16 cellular contexts compared by ENCODE assay signal in the genomic region with DNA sequence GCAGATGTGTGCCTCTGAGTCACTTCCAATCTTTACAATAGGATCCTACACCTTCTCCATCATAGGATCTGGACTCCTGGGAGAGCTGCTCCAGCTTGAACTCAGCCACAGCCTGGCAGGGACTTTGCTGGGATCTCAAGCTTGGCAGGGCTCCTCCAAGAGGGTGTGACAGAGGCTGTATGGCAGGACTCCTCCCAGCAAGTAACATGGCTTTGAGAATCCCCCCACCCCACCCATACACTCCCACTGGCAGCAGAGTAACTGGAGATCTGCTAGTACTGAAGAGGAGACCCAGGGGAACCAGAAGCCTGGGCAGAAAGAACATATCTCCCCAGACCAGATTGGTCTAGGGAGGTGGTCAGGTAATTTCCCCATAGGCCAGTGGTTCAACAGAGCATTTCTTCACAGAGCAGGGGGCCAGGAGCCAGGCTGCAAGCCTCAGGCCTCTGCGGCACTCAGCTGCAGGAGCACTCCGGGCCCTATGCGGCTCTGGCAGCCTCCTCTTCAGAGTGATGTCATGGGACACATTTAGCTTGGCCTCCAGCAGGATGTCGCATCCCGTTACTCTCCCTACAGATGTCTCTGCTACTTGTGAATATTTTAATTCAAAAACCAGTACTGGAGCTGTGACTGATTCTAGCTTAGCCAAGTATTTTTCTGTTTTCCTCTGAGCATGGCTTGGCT. TPM values are rescaled to one million over a fixed set of nuclear protein-coding genes. Genes with fewer than 3 reads are reported as not detected.
A peak's percentile ranks its signal among the peaks of the same experiment; 100 is the strongest.
DNase-seq lines count a peak whose midpoint lies in the region; ATAC-seq and TF ChIP-seq lines count a peak whose summit lies in the region.
"Had no signal": no experiment of that assay in that cellular context is flagged by ENCODE, and none has a peak within 500 bp of the region (broad histone marks: within the 10 kb centered on the region; RNA-seq: fewer than 3 reads in every experiment).

No MANE protein-coding gene starts in this region.

- no peaks in the 10 kb centered on the region for H3F3A ChIP-seq in neural progenitor cell (ENCODE audit: low read depth)

- H3K79me2 ChIP-seq in neural progenitor cell (ENCODE audit: low read depth): no peaks in the 10 kb centered on the region

- no peaks in the 10 kb centered on the region for H3K9me3 ChIP-seq in right cardiac atrium (ENCODE audit: control insufficient read depth, low read length)
- no peaks in the 10 kb centered on the region for H3K9me3 ChIP-seq in neural progenitor cell (ENCODE audit: low read depth)
- H3K9me3 ChIP-seq in aorta (ENCODE audit: control insufficient read depth, low read length): no peaks in the 10 kb centered on the region
- H3K9me3 ChIP-seq: esophagus squamous epithelium had no signal

- H3K4me3 Mint-ChIP-seq in neural progenitor cell (peak overlapping the region; percentile 54), MCF 10A (ENCODE audit: unreplicated experiment) (no peak overlapping the region)
- H3K4me3 Mint-ChIP-seq in activated T-helper 1 cell treated with anti-CD3 and anti-CD28 coated beads, Interleukin-12 subunit alpha, Interleukin-12 subunit beta, Interleukin-2, Interleukin-4 antibody, amounts not matched to agents 30 ng/mL and 10 ng/mL and 1 ng/mL, durations not matched to agents 14 hours and 24 hours and 36 hours: no peak overlapping the region

- H3K4me1 Mint-ChIP-seq in neural progenitor cell: peaks cover 16% of the 10 kb centered on the region
- peaks cover 12% of the 10 kb centered on the region for H3K4me1 Mint-ChIP-seq in MCF 10A (ENCODE audit: insufficient read depth, unreplicated experiment)
- peaks cover 55% of the 10 kb centered on the region for H3K4me1 Mint-ChIP-seq in activated T-helper 1 cell treated with anti-CD3 and anti-CD28 coated beads, Interleukin-12 subunit alpha, Interleukin-12 subunit beta, Interleukin-2, Interleukin-4 antibody, amounts not matched to agents 30 ng/mL and 10 ng/mL and 1 ng/mL, durations not matched to agents 14 hours and 24 hours and 36 hours (ENCODE audit: low read depth)

- H3K4me2 ChIP-seq in neural progenitor cell: no peak overlapping the region

- H3K4me1 ChIP-seq in right cardiac atrium (ENCODE audit: control insufficient read depth, insufficient read depth, low read length) (no peaks in the 10 kb centered on the region), neural progenitor cell (peaks cover 8% of the 10 kb centered on the region), aorta (ENCODE audit: control insufficient read depth in 1 of 2, insufficient read depth in 2 of 2, low read length in 2 of 2) (no peaks in the 10 kb centered on the region)

- peaks cover 36% of the 10 kb centered on the region for H3K27me3 Mint-ChIP-seq in neural progenitor cell (ENCODE audit: insufficient read depth, low read depth)
- H3K27me3 Mint-ChIP-seq in MCF 10A (ENCODE audit: insufficient read depth, unreplicated experiment): peaks cover 33% of the 10 kb centered on the region
- peaks cover 78% of the 10 kb centered on the region for H3K27me3 Mint-ChIP-seq in activated T-helper 1 cell treated with anti-CD3 and anti-CD28 coated beads, Interleukin-12 subunit alpha, Interleukin-12 subunit beta, Interleukin-2, Interleukin-4 antibody, amounts not matched to agents 30 ng/mL and 10 ng/mL and 1 ng/mL, durations not matched to agents 14 hours and 24 hours and 36 hours (ENCODE audit: insufficient read depth)

- no peak overlapping the region for H2AFZ ChIP-seq in neural progenitor cell (replicated peaks)

- TF ChIP-seq CTCF in neural progenitor cell (IDR thresholded peaks at IDR 0.05) (no peak), MCF 10A (IDR thresholded peaks at IDR 0.05; ENCODE audit: unreplicated experiment) (no peak)

- no peak overlapping the region for H3K9ac ChIP-seq in neural progenitor cell
- H3K9ac ChIP-seq: parathyroid adenoma had no signal

- intact Hi-C loops in Right ventricle myocardium inferior (cut with DNase I): no loop called here
- intact Hi-C loops in right cardiac atrium (cut with DNase I): no loop called here
- intact Hi-C loops in aorta (cut with DNase I): no loop called here
- intact Hi-C loops in MCF 10A (cut with micrococcal nuclease): no loop called here
- intact Hi-C loops in activated T-helper 1 cell treated with anti-CD3 and anti-CD28 coated beads, Interleukin-12 subunit alpha, Interleukin-12 subunit beta, Interleukin-2, Interleukin-4 antibody, amounts not matched to agents 30 ng/mL and 10 ng/mL and 1 ng/mL, durations not matched to agents 14 hours and 24 hours and 36 hours (cut with micrococcal nuclease): no loop called here

- DNase-seq in Right ventricle myocardium inferior (ENCODE audit: missing footprints) (no peak), right cardiac atrium (no peak), cerebellum (ENCODE audit: low spot score) (peak; percentile 58), neural progenitor cell (ENCODE audit: low spot score) (no peak), aorta (peak; percentile 18 to 32), MCF 10A (ENCODE audit: unreplicated experiment) (no peak)
- no peak for DNase-seq in activated T-helper 1 cell treated with anti-CD3 and anti-CD28 coated beads, Interleukin-12 subunit alpha, Interleukin-12 subunit beta, Interleukin-2, Interleukin-4 antibody, amounts not matched to agents 30 ng/mL and 10 ng/mL and 1 ng/mL, durations not matched to agents 14 hours and 24 hours and 36 hours (ENCODE audit: low spot score)
- DNase-seq: esophagus squamous epithelium; NCI-H2029; NK-92 treated with Interleukin-12 subunit alpha and Interleukin-12 subunit beta, amount 100 ng/mL, for 24 hours; stimulated activated naive B cell treated with anti-CD40 and anti-IgM and Interleukin-4, amounts not matched to agents 10 μg/mL and 1 μg/mL and 100 μg/mL, for 72 hours had no signal

- H3K4me3 ChIP-seq in right cardiac atrium (ENCODE audit: low read length): no peak overlapping the region
- H3K4me3 ChIP-seq in neural progenitor cell: no peak overlapping the region
- no peak overlapping the region for H3K4me3 ChIP-seq in aorta (ENCODE audit: low read length in 2 of 2)
- H3K4me3 ChIP-seq: esophagus squamous epithelium had no signal

- POLR2A ChIA-PET in MCF 10A (lab: Yijun Ruan, JAX): no interaction called here

- CTCF ChIA-PET in MCF 10A (lab: Yijun Ruan, JAX): interaction anchor here (0.6 to 0.9 kb wide), 3 partner anchors 201 to 819 kb away, joined by 3 to 5 read pairs (median 3); no protein-coding TSS in a partner anchor

- no TSS peak for BruUV-seq in MCF 10A (replicated peaks; lab: Mats Ljungman, UMichigan)

- H3K36me3 Mint-ChIP-seq in neural progenitor cell: no peaks in the 10 kb centered on the region
- H3K36me3 Mint-ChIP-seq in MCF 10A (ENCODE audit: insufficient read depth, unreplicated experiment): no peaks in the 10 kb centered on the region
- peaks cover 8% of the 10 kb centered on the region for H3K36me3 Mint-ChIP-seq in activated T-helper 1 cell treated with anti-CD3 and anti-CD28 coated beads, Interleukin-12 subunit alpha, Interleukin-12 subunit beta, Interleukin-2, Interleukin-4 antibody, amounts not matched to agents 30 ng/mL and 10 ng/mL and 1 ng/mL, durations not matched to agents 14 hours and 24 hours and 36 hours (ENCODE audit: low read depth)

- H3K36me3 ChIP-seq in neural progenitor cell (no peaks in the 10 kb centered on the region), aorta (ENCODE audit: control insufficient read depth in 1 of 2, insufficient read depth in 2 of 2, low read length in 1 of 2) (no peaks in the 10 kb centered on the region)
- H3K36me3 ChIP-seq: esophagus squamous epithelium had no signal

- no peaks in the 10 kb centered on the region for H3K9me3 Mint-ChIP-seq in neural progenitor cell
- H3K9me3 Mint-ChIP-seq in MCF 10A (ENCODE audit: unreplicated experiment): no peaks in the 10 kb centered on the region
- no peaks in the 10 kb centered on the region for H3K9me3 Mint-ChIP-seq in activated T-helper 1 cell treated with anti-CD3 and anti-CD28 coated beads, Interleukin-12 subunit alpha, Interleukin-12 subunit beta, Interleukin-2, Interleukin-4 antibody, amounts not matched to agents 30 ng/mL and 10 ng/mL and 1 ng/mL, durations not matched to agents 14 hours and 24 hours and 36 hours
- H3K9me3 Mint-ChIP-seq: stimulated activated naive B cell treated with anti-CD40 and anti-IgM and Interleukin-4, amounts not matched to agents 10 μg/mL and 1 μg/mL and 100 μg/mL, for 72 hours had no signal

- ATAC-seq in Right ventricle myocardium inferior: peak; percentile 54
- ATAC-seq in right cardiac atrium: no peak
- no peak for ATAC-seq in aorta (ENCODE audit: low FRiP score)
- ATAC-seq in GM19328 (IDR thresholded peaks at IDR 0.05; ENCODE audit: unreplicated experiment): no peak
- ATAC-seq: stimulated activated naive B cell treated with anti-CD40 and anti-IgM and Interleukin-4, amounts not matched to agents 10 μg/mL and 1 μg/mL and 100 μg/mL, for 72 hours had no signal

- 55% methylated on average over 5 of the region's 5 CpGs for WGBS in right cardiac atrium
- WGBS in aorta, 2 donors: 75 to 83% methylated on average over 5 of the region's 5 CpGs

- H4K20me1 ChIP-seq in neural progenitor cell (ENCODE audit: low read depth): peaks cover 34% of the 10 kb centered on the region

- H3K27me3 ChIP-seq in right cardiac atrium (ENCODE audit: control insufficient read depth, insufficient read depth) (no peaks in the 10 kb centered on the region), neural progenitor cell (peaks cover 56% of the 10 kb centered on the region), aorta (ENCODE audit: control insufficient read depth in 1 of 2, insufficient read depth in 2 of 2, low read length in 1 of 2) (no peaks in the 10 kb centered on the region)

- H3K27ac Mint-ChIP-seq in neural progenitor cell (no peak overlapping the region), MCF 10A (ENCODE audit: low read depth, unreplicated experiment) (no peak overlapping the region)
- H3K27ac Mint-ChIP-seq in activated T-helper 1 cell treated with anti-CD3 and anti-CD28 coated beads, Interleukin-12 subunit alpha, Interleukin-12 subunit beta, Interleukin-2, Interleukin-4 antibody, amounts not matched to agents 30 ng/mL and 10 ng/mL and 1 ng/mL, durations not matched to agents 14 hours and 24 hours and 36 hours: no peak overlapping the region
- H3K27ac Mint-ChIP-seq: stimulated activated naive B cell treated with anti-CD40 and anti-IgM and Interleukin-4, amounts not matched to agents 10 μg/mL and 1 μg/mL and 100 μg/mL, for 72 hours had no signal

- H3K27ac ChIP-seq in right cardiac atrium (ENCODE audit: low read length): no peak overlapping the region
- no peak overlapping the region for H3K27ac ChIP-seq in neural progenitor cell
- no peak overlapping the region for H3K27ac ChIP-seq in aorta (ENCODE audit: low read depth in 1 of 2, low read length in 2 of 2)
- H3K27ac ChIP-seq: esophagus squamous epithelium, parathyroid adenoma, VCaP had no signal

RNA-seq across cellular contexts. Expression of a gene that starts 1.7 kb away (rescaled TPM):
- 3.4 TPM for total RNA-seq in Right ventricle myocardium inferior
- total RNA-seq in right cardiac atrium: 1 to 10 TPM; 1.7 to 6.7 (median 4.3) TPM
- 2.7 TPM for polyA plus RNA-seq in right cardiac atrium
- 55.9 TPM for total RNA-seq in cerebellum
- not detected in 2 replicates for total RNA-seq in neural progenitor cell (ENCODE audit: low replicate concordance)
- total RNA-seq in aorta: 1 to 10 TPM in 1 of 2 donors, under 1 TPM in 1; 0.42 to 2.3 TPM
- under 1 TPM; 0.03 to 0.13 TPM for polyA plus RNA-seq in aorta
- not detected in 2 replicates for total RNA-seq in MCF 10A (2022)
- total RNA-seq in activated T-helper 1 cell treated with anti-CD3 and anti-CD28 coated beads, Interleukin-12 subunit alpha, Interleukin-12 subunit beta, Interleukin-2, Interleukin-4 antibody, amounts not matched to agents 30 ng/mL and 10 ng/mL and 1 ng/mL, durations not matched to agents 14 hours and 24 hours and 36 hours: 48.1 and 50.6 TPM in 2 replicates

RNA-seq across cellular contexts. Expression of a gene that starts 47.3 kb away (rescaled TPM):
- not detected for total RNA-seq in Right ventricle myocardium inferior
- total RNA-seq in right cardiac atrium: not detected
- not detected for polyA plus RNA-seq in right cardiac atrium
- total RNA-seq in cerebellum: not detected
- not detected in 2 replicates for total RNA-seq in neural progenitor cell (ENCODE audit: low replicate concordance)
- not detected for total RNA-seq in aorta
- polyA plus RNA-seq in aorta: not detected
- not detected in 2 replicates for total RNA-seq in MCF 10A (2022)
- 94.6 and 98.5 TPM in 2 replicates for total RNA-seq in activated T-helper 1 cell treated with anti-CD3 and anti-CD28 coated beads, Interleukin-12 subunit alpha, Interleukin-12 subunit beta, Interleukin-2, Interleukin-4 antibody, amounts not matched to agents 30 ng/mL and 10 ng/mL and 1 ng/mL, durations not matched to agents 14 hours and 24 hours and 36 hours
- total RNA-seq: esophagus squamous epithelium, H1, SK-MEL-5 had no signal
- polyA plus RNA-seq: H1 had no signal

Comparison
In these comparisons a context has a peak if more than half of its experiments do, and no peak if none do; other contexts are left out.
1. DNase-seq: peak in cerebellum (single experiment) and aorta (2 of 2); none in Right ventricle myocardium inferior (single experiment), right cardiac atrium (0 of 3), neural progenitor cell (single experiment), MCF 10A (single experiment) and activated T-helper 1 cell treated with anti-CD3 and anti-CD28 coated beads, Interleukin-12 subunit alpha, Interleukin-12 subunit beta, Interleukin-2, Interleukin-4 antibody, amounts not matched to agents 30 ng/mL and 10 ng/mL and 1 ng/mL, durations not matched to agents 14 hours and 24 hours and 36 hours (single experiment).
2. RNA of a gene that starts 47.3 kb away (total RNA-seq): 94.6 to 98.5 TPM in activated T-helper 1 cell treated with anti-CD3 and anti-CD28 coated beads, Interleukin-12 subunit alpha, Interleukin-12 subunit beta, Interleukin-2, Interleukin-4 antibody, amounts not matched to agents 30 ng/mL and 10 ng/mL and 1 ng/mL, durations not matched to agents 14 hours and 24 hours and 36 hours; not detected in Right ventricle myocardium inferior (single experiment), not detected in right cardiac atrium, not detected in cerebellum (single experiment), not detected in neural progenitor cell, not detected in aorta and not detected in MCF 10A; every median in the first group is over 10 times any median in the second.